ENCODE assay signal across 9 cellular contexts in genomic region chr20:539848-540247, GRCh38. TPM values are rescaled to one million over a fixed set of nuclear protein-coding genes. Genes with fewer than 3 reads are reported as not detected.
DNase-seq lines count a peak whose midpoint lies in the region; ATAC-seq and TF ChIP-seq lines count a peak whose summit lies in the region.
"Had no signal": no experiment of that assay in that cellular context is flagged by ENCODE, and none has a peak within 500 bp of the region (broad histone marks: within the 10 kb centered on the region; RNA-seq: fewer than 3 reads in every experiment).

No MANE protein-coding gene starts in this region.

- H3K36me3 Mint-ChIP-seq in WTC11 (peaks cover 17% of the 10 kb centered on the region), glutamatergic neuron (ENCODE audit: unreplicated experiment) (no peaks in the 10 kb centered on the region)

- H3K4me1 Mint-ChIP-seq in WTC11 (peaks cover 82% of the 10 kb centered on the region), glutamatergic neuron (ENCODE audit: low read depth, unreplicated experiment) (peaks cover 23% of the 10 kb centered on the region)
- peaks cover 88% of the 10 kb centered on the region for H3K4me1 Mint-ChIP-seq in stimulated activated naive CD8-positive, alpha-beta T cell treated with anti-CD3 and anti-CD28 coated beads, Interleukin-15, amount 100 ng/mL, for 72 hours

- POLR2A ChIA-PET in WTC11 (lab: Charles Lee) = no interaction called here

- DNase-seq in HCEC 1CT (peak; percentile 32), WTC11 (ENCODE audit: low spot score) (no peak), glutamatergic neuron (no peak), amygdala (lab: John Stamatoyannopoulos, UW) (no peak), putamen (ENCODE audit: low spot score) (no peak)
- no peak for DNase-seq in stimulated activated naive CD8-positive, alpha-beta T cell treated with anti-CD3 and anti-CD28 coated beads, Interleukin-15, amount 100 ng/mL, for 72 hours
- DNase-seq: foreskin melanocyte, T-helper 9 cell had no signal

- ATAC-seq in WTC11 (no peak), GM18861 (IDR thresholded peaks at IDR 0.05; ENCODE audit: unreplicated experiment) (no peak)
- no peak for ATAC-seq in stimulated activated naive CD8-positive, alpha-beta T cell treated with anti-CD3 and anti-CD28 coated beads, Interleukin-15, amount 100 ng/mL, for 72 hours

- H3K27ac Mint-ChIP-seq in WTC11 = peak overlapping the region; percentile 21
- no peak overlapping the region for H3K27ac Mint-ChIP-seq in glutamatergic neuron (ENCODE audit: unreplicated experiment)
- H3K27ac Mint-ChIP-seq in stimulated activated naive CD8-positive, alpha-beta T cell treated with anti-CD3 and anti-CD28 coated beads, Interleukin-15, amount 100 ng/mL, for 72 hours = no peak overlapping the region

- peaks cover 10% of the 10 kb centered on the region; the same call in 1 of the 2 replicates for H3K27me3 Mint-ChIP-seq in WTC11 (ENCODE audit: low read depth)
- H3K27me3 Mint-ChIP-seq in glutamatergic neuron (ENCODE audit: unreplicated experiment) = peaks cover 12% of the 10 kb centered on the region
- H3K27me3 Mint-ChIP-seq in stimulated activated naive CD8-positive, alpha-beta T cell treated with anti-CD3 and anti-CD28 coated beads, Interleukin-15, amount 100 ng/mL, for 72 hours = no peaks in the 10 kb centered on the region

- H3K4me3 Mint-ChIP-seq in WTC11 (peak overlapping the region; percentile 8), glutamatergic neuron (ENCODE audit: unreplicated experiment) (peak overlapping the region; percentile 76)
- H3K4me3 Mint-ChIP-seq in stimulated activated naive CD8-positive, alpha-beta T cell treated with anti-CD3 and anti-CD28 coated beads, Interleukin-15, amount 100 ng/mL, for 72 hours = peak overlapping the region; percentile 27 to 31

- TF ChIP-seq CTCF in WTC11 (IDR thresholded peaks at IDR 0.05) = no peak
- TF ChIP-seq CTCF in glutamatergic neuron (IDR thresholded peaks at IDR 0.05; ENCODE audit: partially characterized antibody, unreplicated experiment) = no peak

- H3K9me3 Mint-ChIP-seq in WTC11 (peaks cover 12% of the 10 kb centered on the region), glutamatergic neuron (ENCODE audit: unreplicated experiment) (no peaks in the 10 kb centered on the region)
- H3K9me3 Mint-ChIP-seq in stimulated activated naive CD8-positive, alpha-beta T cell treated with anti-CD3 and anti-CD28 coated beads, Interleukin-15, amount 100 ng/mL, for 72 hours = peaks cover 8 to 11% of the 10 kb centered on the region in 2 donors

- CTCF ChIA-PET in WTC11 (lab: Charles Lee) = interaction anchor here (0.6 to 1.4 kb wide), 2 partner anchors 33 to 293 kb away, joined by 4 read pairs; no protein-coding TSS in a partner anchor

TF ChIP-seq in WTC11, 78 proteins besides CTCF, POLR2A, EP300 and RAD21:
- TF ChIP-seq, protein P1, sequence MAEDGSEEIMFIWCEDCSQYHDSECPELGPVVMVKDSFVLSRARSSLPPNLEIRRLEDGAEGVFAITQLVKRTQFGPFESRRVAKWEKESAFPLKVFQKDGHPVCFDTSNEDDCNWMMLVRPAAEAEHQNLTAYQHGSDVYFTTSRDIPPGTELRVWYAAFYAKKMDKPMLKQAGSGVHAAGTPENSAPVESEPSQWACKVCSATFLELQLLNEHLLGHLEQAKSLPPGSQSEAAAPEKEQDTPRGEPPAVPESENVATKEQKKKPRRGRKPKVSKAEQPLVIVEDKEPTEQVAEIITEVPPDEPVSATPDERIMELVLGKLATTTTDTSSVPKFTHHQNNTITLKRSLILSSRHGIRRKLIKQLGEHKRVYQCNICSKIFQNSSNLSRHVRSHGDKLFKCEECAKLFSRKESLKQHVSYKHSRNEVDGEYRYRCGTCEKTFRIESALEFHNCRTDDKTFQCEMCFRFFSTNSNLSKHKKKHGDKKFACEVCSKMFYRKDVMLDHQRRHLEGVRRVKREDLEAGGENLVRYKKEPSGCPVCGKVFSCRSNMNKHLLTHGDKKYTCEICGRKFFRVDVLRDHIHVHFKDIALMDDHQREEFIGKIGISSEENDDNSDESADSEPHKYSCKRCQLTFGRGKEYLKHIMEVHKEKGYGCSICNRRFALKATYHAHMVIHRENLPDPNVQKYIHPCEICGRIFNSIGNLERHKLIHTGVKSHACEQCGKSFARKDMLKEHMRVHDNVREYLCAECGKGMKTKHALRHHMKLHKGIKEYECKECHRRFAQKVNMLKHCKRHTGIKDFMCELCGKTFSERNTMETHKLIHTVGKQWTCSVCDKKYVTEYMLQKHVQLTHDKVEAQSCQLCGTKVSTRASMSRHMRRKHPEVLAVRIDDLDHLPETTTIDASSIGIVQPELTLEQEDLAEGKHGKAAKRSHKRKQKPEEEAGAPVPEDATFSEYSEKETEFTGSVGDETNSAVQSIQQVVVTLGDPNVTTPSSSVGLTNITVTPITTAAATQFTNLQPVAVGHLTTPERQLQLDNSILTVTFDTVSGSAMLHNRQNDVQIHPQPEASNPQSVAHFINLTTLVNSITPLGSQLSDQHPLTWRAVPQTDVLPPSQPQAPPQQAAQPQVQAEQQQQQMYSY (CRISPR knock-in tag; IDR thresholded peaks at IDR 0.05) = peak; percentile 82
- TF ChIP-seq, protein P2, sequence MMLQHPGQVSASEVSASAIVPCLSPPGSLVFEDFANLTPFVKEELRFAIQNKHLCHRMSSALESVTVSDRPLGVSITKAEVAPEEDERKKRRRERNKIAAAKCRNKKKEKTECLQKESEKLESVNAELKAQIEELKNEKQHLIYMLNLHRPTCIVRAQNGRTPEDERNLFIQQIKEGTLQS (CRISPR knock-in tag; conservative IDR thresholded peaks at IDR 0.05) = no peak
- TF ChIP-seq TEAD4 (CRISPR knock-in tag; IDR thresholded peaks at IDR 0.05) = no peak
- no peak for TF ChIP-seq JUN (CRISPR knock-in tag; IDR thresholded peaks at IDR 0.05)

RNA-seq across cellular contexts. Expression of gene CSNK2A1, which starts 3.7 kb away (rescaled TPM):
- total RNA-seq in WTC11 (2021) (235 to 244 TPM (median 236 TPM) in 3 replicates), glutamatergic neuron (ENCODE audit: unreplicated experiment) (214 TPM)

Comparison
In these comparisons a context has a peak if more than half of its experiments do, and no peak if none do; other contexts are left out.
1. H3K4me3 Mint-ChIP-seq: peak in every context shown above with its lines; median percentile 76 in glutamatergic neuron; 29 in stimulated activated naive CD8-positive, alpha-beta T cell treated with anti-CD3 and anti-CD28 coated beads, Interleukin-15, amount 100 ng/mL, for 72 hours; 8 in WTC11.